Comparison of ENCODE assay signal across 8 cellular contexts in the genomic region with DNA sequence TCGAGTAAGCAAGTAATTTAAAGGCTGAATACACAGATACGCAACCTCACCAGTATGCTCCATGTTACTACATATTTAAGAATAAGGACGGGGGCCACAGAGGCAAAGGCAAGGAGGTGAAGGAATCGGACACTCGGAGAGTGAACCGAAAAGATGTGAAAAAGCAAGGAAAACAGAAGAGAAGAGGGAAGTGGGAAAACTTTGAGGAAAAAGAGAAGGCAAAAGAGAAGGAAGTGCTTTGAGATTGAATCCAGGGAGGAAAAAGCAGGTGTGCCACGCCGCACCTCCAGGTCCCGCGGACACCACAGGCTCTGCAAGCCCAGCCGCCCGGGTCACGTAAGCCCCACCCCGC. TPM values are rescaled to one million over a fixed set of nuclear protein-coding genes. Genes with fewer than 3 reads are reported as not detected.
A peak's percentile ranks its signal among the peaks of the same experiment; 100 is the strongest.
DNase-seq lines count a peak whose midpoint lies in the region; ATAC-seq and TF ChIP-seq lines count a peak whose summit lies in the region.

No MANE protein-coding gene starts in this region.

- no peak for TF ChIP-seq POLR2A in prostate gland (IDR thresholded peaks at IDR 0.05)

- H3K9me3 ChIP-seq in DOHH2 (ENCODE audit: control insufficient read depth, insufficient read depth, low read length) (no peaks in the 10 kb centered on the region), GM23248 (ENCODE audit: low read depth) (no peaks in the 10 kb centered on the region), Panc1 (ENCODE audit: control insufficient read depth, insufficient read depth, low read depth, low read length) (no peaks in the 10 kb centered on the region), fibroblast of lung (ENCODE audit: control insufficient read depth, insufficient read depth, low read depth, low read length) (no peaks in the 10 kb centered on the region), prostate gland (no peaks in the 10 kb centered on the region)

- H2AFZ ChIP-seq in GM23248 (peak overlapping the region; percentile 95), fibroblast of lung (ENCODE audit: low read length) (peak overlapping the region; percentile 87)

- CTCF ChIA-PET in Panc1 (lab: Charles Lee) = no interaction called here

- H3K4me1 ChIP-seq in DOHH2 (ENCODE audit: control insufficient read depth, low read length) = peaks cover 31% of the 10 kb centered on the region
- H3K4me1 ChIP-seq in GM23248 (ENCODE audit: insufficient read depth) = peaks cover 12% of the 10 kb centered on the region; the same call in 1 of the 2 replicates
- H3K4me1 ChIP-seq in Panc1 (ENCODE audit: control insufficient read depth, insufficient read depth, low read length) = peaks cover 6% of the 10 kb centered on the region; the same call in 1 of the 2 replicates
- no peaks in the 10 kb centered on the region for H3K4me1 ChIP-seq in fibroblast of lung (ENCODE audit: control insufficient read depth, extremely low read depth, insufficient read depth, low read length)
- no peaks in the 10 kb centered on the region for H3K4me1 ChIP-seq in prostate gland (replicated peaks)

- H3K9me2 ChIP-seq in DOHH2 (replicated peaks; ENCODE audit: control insufficient read depth, low read length) (no peaks in the 10 kb centered on the region), GM23248 (ENCODE audit: insufficient read depth) (no peaks in the 10 kb centered on the region)

- intact Hi-C loops in Panc1 (cut with micrococcal nuclease; ENCODE audit: unreplicated experiment) (loop anchor here (10.0 kb wide), 2 partner anchors 70 to 170 kb away; no protein-coding TSS in a partner anchor), prostate gland (cut with DNase I) (no loop called here)

- BruUV-seq in Panc1 (replicated peaks; lab: Mats Ljungman, UMichigan) = no TSS peak

- H3K4me2 ChIP-seq in DOHH2 (ENCODE audit: low read length) (peak overlapping the region; percentile 91), GM23248 (ENCODE audit: unreplicated experiment) (peak overlapping the region; percentile 90), fibroblast of lung (ENCODE audit: extremely low read depth, insufficient read depth, low read length) (peak overlapping the region; percentile 89)

- H4K20me1 ChIP-seq in DOHH2 (ENCODE audit: control insufficient read depth, insufficient read depth, low read depth, low read length) (0 out of 2 replicates have a peak, but pooled peaks cover 10% of the 10 kb centered on the region), GM23248 (ENCODE audit: insufficient read depth) (no peaks in the 10 kb centered on the region), fibroblast of lung (ENCODE audit: control insufficient read depth, extremely low read depth, insufficient read depth, low read length) (no peaks in the 10 kb centered on the region)

- H3K36me3 ChIP-seq in DOHH2 (ENCODE audit: control insufficient read depth, low read length) = peaks cover 44% of the 10 kb centered on the region
- 0 out of 2 replicates have a peak, but pooled peaks cover 5% of the 10 kb centered on the region for H3K36me3 ChIP-seq in GM23248 (ENCODE audit: low read depth)
- H3K36me3 ChIP-seq in Panc1 (ENCODE audit: control insufficient read depth, insufficient read depth, low read length) = no peaks in the 10 kb centered on the region; the same call in 1 of the 2 replicates
- H3K36me3 ChIP-seq in fibroblast of lung (ENCODE audit: control insufficient read depth, insufficient read depth, low read length) = no peaks in the 10 kb centered on the region
- no peaks in the 10 kb centered on the region for H3K36me3 ChIP-seq in prostate gland

- DNase-seq in GM23248 (no peak), Panc1 (ENCODE audit: low read depth, low spot score) (no peak), fibroblast of lung (ENCODE audit: low read depth in 2 of 2) (no peak), prostate gland (ENCODE audit: low spot score) (no peak), NCI-H1436 treated with DMSO at 0.1 percent for 48 hours (lab: John Stamatoyannopoulos, UW) (no peak), GDM1 (lab: John Stamatoyannopoulos, UW) (no peak), NCI-H2081 treated with DMSO at 0.1 percent for 48 hours (lab: John Stamatoyannopoulos, UW) (no peak)

- WGBS in GM23248 (ENCODE audit: low coverage in 1 of 2, low lambda C conversion rate in 2 of 2, missing lambda C conversion rate in 2 of 2), 2 experiments = 1 to 2% methylated on average over 8 to 14 of the region's 14 CpGs
- under 1% methylated on average over 12 of the region's 14 CpGs for WGBS in prostate gland

- TF ChIP-seq CTCF in DOHH2 (IDR thresholded peaks at IDR 0.05; ENCODE audit: low read depth, low read length, poor library complexity, severe bottlenecking) = no peak
- TF ChIP-seq CTCF in Panc1 (IDR thresholded peaks at IDR 0.05) = no peak
- no peak for TF ChIP-seq CTCF in fibroblast of lung (conservative IDR thresholded peaks at IDR 0.05 in 1 of 2, IDR thresholded peaks at IDR 0.05 in 1 of 2; ENCODE audit: low read depth in 1 of 2, low read length in 2 of 2)
- peak in 1 of 4 experiments; percentile 3 for TF ChIP-seq CTCF in prostate gland (IDR thresholded peaks at IDR 0.05)

- H3F3A ChIP-seq in DOHH2 (ENCODE audit: control insufficient read depth, insufficient read depth) (peaks cover 20% of the 10 kb centered on the region), GM23248 (ENCODE audit: insufficient read depth) (peaks cover 22% of the 10 kb centered on the region)

- H3K9ac ChIP-seq in GM23248 (peak overlapping the region; percentile 85), fibroblast of lung (ENCODE audit: insufficient read depth, low read length) (peak overlapping the region; percentile 60)

- in situ Hi-C loops in GM23248 (cut with MboI) (loop anchor here (25.0 kb wide), 1 partner anchor 733 kb away; no protein-coding TSS in a partner anchor), Panc1 (cut with HindIII; ENCODE audit: low pct_unique_long_range_greater_than_20kb, low sequenced_read_pairs) (no loop called here)

- peak overlapping the region; percentile 40 for H3K27ac ChIP-seq in DOHH2 (ENCODE audit: low read depth, low read length)
- H3K27ac ChIP-seq in GM23248 = peak overlapping the region; percentile 65
- peak overlapping the region; percentile 98 for H3K27ac ChIP-seq in Panc1 (ENCODE audit: low read length)
- peak overlapping the region; percentile 75 for H3K27ac ChIP-seq in fibroblast of lung (ENCODE audit: insufficient read depth, low read length)
- H3K27ac ChIP-seq in prostate gland = peak overlapping the region; percentile 94 to 96

- peak; percentile 15 for ATAC-seq in Panc1

- H3K4me3 ChIP-seq in DOHH2 (ENCODE audit: low read length) = peak overlapping the region; percentile 93
- peak overlapping the region; percentile 85 for H3K4me3 ChIP-seq in GM23248
- peak overlapping the region; percentile 79 to 98 for H3K4me3 ChIP-seq in Panc1 (ENCODE audit: low read depth in 2 of 2, low read length in 2 of 2)
- H3K4me3 ChIP-seq in fibroblast of lung (replicated peaks in 1 of 4; ENCODE audit: control extremely low read depth in 1 of 4, insufficient read depth in 1 of 4, low read depth in 3 of 4, low read length in 4 of 4) = peak overlapping the region; percentile 69 to 92 (median 75)
- H3K4me3 ChIP-seq in prostate gland = peak overlapping the region; percentile 97 to 98

- no peaks in the 10 kb centered on the region for H3K27me3 ChIP-seq in DOHH2 (ENCODE audit: control insufficient read depth, low read length)
- H3K27me3 ChIP-seq in GM23248 (replicated peaks; ENCODE audit: insufficient read depth) = no peaks in the 10 kb centered on the region
- no peaks in the 10 kb centered on the region for H3K27me3 ChIP-seq in Panc1 (ENCODE audit: control insufficient read depth, insufficient read depth, low read length)
- no peaks in the 10 kb centered on the region for H3K27me3 ChIP-seq in fibroblast of lung (ENCODE audit: control insufficient read depth, insufficient read depth, low read length)
- no peaks in the 10 kb centered on the region for H3K27me3 ChIP-seq in prostate gland (replicated peaks; ENCODE audit: insufficient read depth)

- H3K79me2 ChIP-seq in DOHH2 (ENCODE audit: control insufficient read depth, low read length) (peaks cover 53% of the 10 kb centered on the region), GM23248 (ENCODE audit: insufficient read depth) (peaks cover 56% of the 10 kb centered on the region), fibroblast of lung (ENCODE audit: control insufficient read depth, insufficient read depth, low read length) (peaks cover 41% of the 10 kb centered on the region)

- POLR2A ChIA-PET in Panc1 (lab: Charles Lee) = interaction anchor here (0.9 kb wide), 1 partner anchor 40 kb away, joined by 3 read pairs; no protein-coding TSS in a partner anchor

RNA-seq across cellular contexts. Expression of a gene that starts 0.4 kb away (rescaled TPM):
- 12.0 and 13.3 TPM in 2 replicates for total RNA-seq in GM23248 (2014; rRNA removed; shearing (Covaris generic))
- polyA plus RNA-seq in GM23248 (2016; fragmentation: Nextera tagmentation; extraction: Ambion mirVana) (5.1 and 7.2 TPM in 2 replicates), fibroblast of lung (12.3 and 16.7 TPM in 2 replicates)
- total RNA-seq in Panc1 (2021; ENCODE audit: unreplicated experiment) (66.6 TPM), fibroblast of lung (25.4 and 52.4 TPM in 2 replicates), prostate gland (10 to 100 TPM; 21.9 to 27.8 TPM)
- 22.3 TPM for polyA plus RNA-seq in Panc1 (2012; ENCODE audit: insufficient read length)
- 18.2 and 21.2 TPM in 2 replicates for polyA plus RNA-seq in fibroblast of lung (2012)
- 10.1 and 25.8 TPM in 2 replicates for polyA minus RNA-seq in fibroblast of lung (ENCODE audit: low replicate concordance)

RNA-seq across cellular contexts. Expression of a gene that starts 4.7 kb away (rescaled TPM):
- total RNA-seq in GM23248 (2014; rRNA removed; shearing (Covaris generic)) = 19.7 and 34.4 TPM in 2 replicates
- polyA plus RNA-seq in GM23248 (2016; fragmentation: Nextera tagmentation; extraction: Ambion mirVana) (110 and 117 TPM in 2 replicates), fibroblast of lung (45.8 and 96.8 TPM in 2 replicates)
- total RNA-seq in Panc1 (2021; ENCODE audit: unreplicated experiment) (109 TPM), fibroblast of lung (13.6 and 23.0 TPM in 2 replicates), prostate gland (10 to 100 TPM; 15.4 to 41.6 TPM)
- 67.8 TPM for polyA plus RNA-seq in Panc1 (2012; ENCODE audit: insufficient read length)
- polyA plus RNA-seq in fibroblast of lung (2012) = 38.3 and 62.4 TPM in 2 replicates
- polyA minus RNA-seq in fibroblast of lung (ENCODE audit: low replicate concordance) = 2.4 and 3.3 TPM in 2 replicates

Comparison
In these comparisons a context has a peak if more than half of its experiments do, and no peak if none do; other contexts are left out.
1. H3K27ac ChIP-seq: peak in every context shown above with its lines; median percentile 98 in Panc1; 95 in prostate gland; 75 in fibroblast of lung; 65 in GM23248; 40 in DOHH2.